8 cellular contexts compared by ENCODE assay signal in genomic region chr12:124916370-124917134, GRCh38. TPM values are rescaled to one million over a fixed set of nuclear protein-coding genes. Genes with fewer than 3 reads are reported as not detected.
DNase-seq lines count a peak whose midpoint lies in the region; ATAC-seq and TF ChIP-seq lines count a peak whose summit lies in the region.

No MANE protein-coding gene starts in this region.

- H3K9ac ChIP-seq in colonic mucosa (ENCODE audit: low read depth in 2 of 2, low read length in 2 of 2), result peak overlapping the region; percentile 59 to 100

- H3K4me1 ChIP-seq in colonic mucosa, result peaks cover 5% of the 10 kb centered on the region
- H3K4me1 ChIP-seq in lower lobe of right lung, result peaks cover 69% of the 10 kb centered on the region

- TF ChIP-seq CTCF in colonic mucosa (IDR thresholded peaks at IDR 0.05) (no peak), lower lobe of right lung (IDR thresholded peaks at IDR 0.05) (no peak)

- H3K36me3 ChIP-seq in colonic mucosa (no peaks in the 10 kb centered on the region), lower lobe of right lung (peaks cover 17% of the 10 kb centered on the region)

- H3K9me3 ChIP-seq in colonic mucosa (no peaks in the 10 kb centered on the region), lower lobe of right lung (no peaks in the 10 kb centered on the region)

- ATAC-seq in lower lobe of right lung (peak; percentile 21 to 69), GM19455 (IDR thresholded peaks at IDR 0.05; ENCODE audit: unreplicated experiment) (no peak), HG02870 (IDR thresholded peaks at IDR 0.05; ENCODE audit: unreplicated experiment) (no peak), GM21528 (IDR thresholded peaks at IDR 0.05; ENCODE audit: low FRiP score, unreplicated experiment) (no peak)

- H3K27me3 ChIP-seq in colonic mucosa (no peaks in the 10 kb centered on the region), lower lobe of right lung (ENCODE audit: low read depth) (no peaks in the 10 kb centered on the region)

- peak; percentile 97 for DNase-seq in ELR (ENCODE audit: low read depth)
- peak; percentile 97 for DNase-seq in RKO (ENCODE audit: low spot score)
- peak; percentile 86 for DNase-seq in colonic mucosa
- no peak for DNase-seq in lower lobe of right lung
- DNase-seq in substantia nigra (lab: John Stamatoyannopoulos, UW), result no peak

- H3K4me3 ChIP-seq in colonic mucosa (peak overlapping the region; percentile 9), lower lobe of right lung (peak overlapping the region; percentile 91)

- peak overlapping the region; percentile 98 for H3K27ac ChIP-seq in colonic mucosa
- peak overlapping the region; percentile 100 for H3K27ac ChIP-seq in lower lobe of right lung
- peak overlapping the region; percentile 100 for H3K27ac ChIP-seq in substantia nigra (ENCODE audit: low read depth, low read length, poor library complexity, severe bottlenecking)

- intact Hi-C loops in colonic mucosa (cut with DNase I), result no loop called here
- intact Hi-C loops in lower lobe of right lung (cut with DNase I), result no loop called here

RNA-seq across cellular contexts. Expression of gene UBC, which starts 2.1 kb away (rescaled TPM):
- total RNA-seq in colonic mucosa, result 1,000 to 10,000 TPM in 1 of 2 donors, 100 to 1,000 TPM in 1; 903 to 1,043 TPM
- total RNA-seq in lower lobe of right lung, result 977 TPM

RNA-seq across cellular contexts. Expression of gene SCARB1, which starts 52.9 kb away (rescaled TPM):
- total RNA-seq in colonic mucosa (10 to 100 TPM; 44.9 to 83.1 TPM), lower lobe of right lung (24.0 TPM)

Comparison
In these comparisons a context has a peak if more than half of its experiments do, and no peak if none do; other contexts are left out.
1. DNase-seq: peak in ELR (single experiment), RKO (single experiment) and colonic mucosa (single experiment); none in lower lobe of right lung (single experiment) and substantia nigra (0 of 49).
2. ATAC-seq: peak in lower lobe of right lung (2 of 2); none in GM19455 (single experiment), HG02870 (single experiment) and GM21528 (single experiment).
3. Peak in every context shown above with its lines, with median percentiles within 50 percentile points of each other: H3K27ac ChIP-seq.